ENCODE assay signal across 8 cellular contexts in genomic region chr5:142881076-142881466, GRCh38.
DNase-seq lines count a peak whose midpoint lies in the region; ATAC-seq and TF ChIP-seq lines count a peak whose summit lies in the region.

No MANE protein-coding gene starts in this region.

- H3K4me1 ChIP-seq in esophagus squamous epithelium (peaks cover 0 to 8% (median 0%) of the 10 kb centered on the region in 3 donors), Caco-2 (peaks cover 16% of the 10 kb centered on the region)

- 62 to 65% methylated on average over 6 to 7 of the region's 7 CpGs for WGBS in esophagus squamous epithelium, 2 donors

- no peaks in the 10 kb centered on the region for H3K9me3 Mint-ChIP-seq in Caco-2 (ENCODE audit: unreplicated experiment)

- no TSS peak for BruUV-seq in Caco-2 (replicated peaks; lab: Mats Ljungman, UMichigan)

- no peaks in the 10 kb centered on the region for H3K9me3 ChIP-seq in esophagus squamous epithelium
- H3K9me3 ChIP-seq in Caco-2: no peaks in the 10 kb centered on the region

- H3K36me3 Mint-ChIP-seq in Caco-2 (ENCODE audit: insufficient read depth, unreplicated experiment): peaks cover 47% of the 10 kb centered on the region

- H3K27ac ChIP-seq in dorsolateral prefrontal cortex (peak overlapping the region in 42 of 59 donors; percentile 1 to 73 (median 41)), esophagus squamous epithelium (no peak overlapping the region)

- TF ChIP-seq CTCF in dorsolateral prefrontal cortex (IDR thresholded peaks at IDR 0.05 in 54 of 56, conservative IDR thresholded peaks at IDR 0.05 in 2 of 56; ENCODE audit: low read depth in 1 of 56, partially characterized antibody in 56 of 56) (no peak), esophagus squamous epithelium (IDR thresholded peaks at IDR 0.05) (no peak), Caco-2 (IDR thresholded peaks at IDR 0.05; ENCODE audit: insufficient read depth in 1 of 2, low read depth in 1 of 2, low read length in 1 of 2, severe bottlenecking in 1 of 2, unreplicated experiment in 1 of 2) (no peak)

- peaks cover 15% of the 10 kb centered on the region for H3K4me1 Mint-ChIP-seq in Caco-2 (ENCODE audit: low read depth, unreplicated experiment)

- ATAC-seq in GM18519 (IDR thresholded peaks at IDR 0.05; ENCODE audit: low FRiP score, unreplicated experiment) (peak; percentile 66), HG03095 (IDR thresholded peaks at IDR 0.05; ENCODE audit: unreplicated experiment) (no peak), GM21619 (IDR thresholded peaks at IDR 0.05; ENCODE audit: unreplicated experiment) (no peak)

- no peak overlapping the region for H3K4me3 ChIP-seq in dorsolateral prefrontal cortex
- no peak overlapping the region for H3K4me3 ChIP-seq in esophagus squamous epithelium
- no peak overlapping the region for H3K4me3 ChIP-seq in Caco-2 (ENCODE audit: low read depth, low read length)

- CTCF ChIA-PET in Caco-2 (lab: Charles Lee): interaction anchor here (0.9 to 4.8 kb wide), 6 partner anchors 14 to 168 kb away, joined by 3 to 18 read pairs (median 4); no protein-coding TSS in a partner anchor

- H3K27me3 ChIP-seq in dorsolateral prefrontal cortex (no peaks in the 10 kb centered on the region), esophagus squamous epithelium (no peaks in the 10 kb centered on the region), Caco-2 (replicated peaks; ENCODE audit: control insufficient read depth, insufficient read depth, low read length) (no peaks in the 10 kb centered on the region)

- H3K36me3 ChIP-seq in esophagus squamous epithelium: peaks cover 0 to 13% (median 0%) of the 10 kb centered on the region in 3 donors
- peaks cover 2% of the 10 kb centered on the region for H3K36me3 ChIP-seq in Caco-2 (ENCODE audit: control insufficient read depth, insufficient read depth, low read length)

- intact Hi-C loops in dorsolateral prefrontal cortex (cut with DNase I) (loop anchor here (2.0 to 10.0 kb wide), 5 partner anchors 164 to 726 kb away; no protein-coding TSS in a partner anchor), esophagus squamous epithelium (cut with DNase I) (loop anchor here (5.0 kb wide), 1 partner anchor 164 kb away; no protein-coding TSS in a partner anchor), Caco-2 (cut with micrococcal nuclease; ENCODE audit: unreplicated experiment) (loop anchor here (2.0 kb wide), 1 partner anchor 14 kb away; no protein-coding TSS in a partner anchor)

- no peaks in the 10 kb centered on the region for H3K27me3 Mint-ChIP-seq in Caco-2 (ENCODE audit: insufficient read depth, unreplicated experiment)

- no peak for TF ChIP-seq POLR2A in esophagus squamous epithelium (IDR thresholded peaks at IDR 0.05)

- DNase-seq in Kasumi-1 (lab: John Stamatoyannopoulos, UW) (peak; percentile 91 to 95), dorsolateral prefrontal cortex (peak in 1 of 10 donors; percentile 46), non-pigmented ciliary epithelial cell (ENCODE audit: low read depth) (peak; percentile 79), esophagus squamous epithelium (lab: John Stamatoyannopoulos, UW) (no peak), Caco-2 (no peak)

- no peak overlapping the region for H3K27ac Mint-ChIP-seq in Caco-2 (ENCODE audit: unreplicated experiment)

- H3K4me3 Mint-ChIP-seq in Caco-2 (ENCODE audit: unreplicated experiment): no peak overlapping the region

- POLR2A ChIA-PET in Caco-2 (lab: Charles Lee): no interaction called here

Comparison
In these comparisons a context has a peak if more than half of its experiments do, and no peak if none do; other contexts are left out.
1. DNase-seq: peak in Kasumi-1 (2 of 2) and non-pigmented ciliary epithelial cell (single experiment); none in esophagus squamous epithelium (single experiment) and Caco-2 (0 of 2).
2. H3K27ac ChIP-seq: peak in dorsolateral prefrontal cortex (42 of 59); none in esophagus squamous epithelium (0 of 4).